In the genomic region with DNA sequence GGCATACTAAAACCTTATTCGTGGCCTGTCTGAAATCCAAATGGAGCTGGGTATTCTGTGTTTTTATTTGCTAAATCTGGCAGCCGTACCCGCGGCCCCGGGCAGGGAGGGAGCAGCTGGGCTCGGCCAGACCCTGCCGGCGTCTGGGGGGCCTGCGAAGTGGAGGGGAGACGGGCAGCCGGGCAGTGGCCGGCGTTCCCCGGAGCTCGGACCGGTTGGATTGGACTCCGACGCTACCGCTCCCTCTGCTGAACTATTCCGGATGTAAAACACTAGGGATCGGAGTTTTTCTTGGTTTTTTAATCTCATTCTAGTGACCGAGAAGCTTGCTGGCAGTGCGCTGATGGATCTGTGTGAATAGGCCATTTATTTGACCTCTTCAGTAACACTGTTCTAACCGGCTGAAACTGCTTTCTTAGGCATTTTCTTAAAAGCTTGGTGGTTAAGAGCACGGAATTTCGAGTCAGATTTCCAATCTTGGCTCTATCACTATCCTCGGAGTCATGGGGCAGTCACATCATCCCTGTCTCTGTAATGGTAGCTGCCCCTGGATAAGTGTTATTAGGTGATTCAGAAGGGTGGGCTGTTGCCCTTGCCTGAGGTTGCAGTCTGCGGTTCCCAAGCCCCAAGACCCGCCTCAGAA, we compare ENCODE assay signal across 8 cellular contexts. TPM values are rescaled to one million over a fixed set of nuclear protein-coding genes. Genes with fewer than 3 reads are reported as not detected.
DNase-seq lines count a peak whose midpoint lies in the region; ATAC-seq and TF ChIP-seq lines count a peak whose summit lies in the region.

No MANE protein-coding gene starts in this region.

- TF ChIP-seq CTCF in KMS-11 (conservative IDR thresholded peaks at IDR 0.05; ENCODE audit: low read depth, low read length) (no peak), astrocyte of the cerebellum (IDR thresholded peaks at IDR 0.05; ENCODE audit: low read depth, low read length, missing control alignments) (no peak)

- peak overlapping the region; percentile 83 for H3K4me3 Mint-ChIP-seq in activated CD4-positive, alpha-beta T cell treated with anti-CD3 and anti-CD28 coated beads for 36 hours

- peaks cover 29% of the 10 kb centered on the region for H3K36me3 Mint-ChIP-seq in activated CD4-positive, alpha-beta T cell treated with anti-CD3 and anti-CD28 coated beads for 36 hours (ENCODE audit: low read depth)

- POLR2A ChIA-PET in activated CD4-positive, alpha-beta T cell treated with anti-CD3 and anti-CD28 coated beads for 36 hours (lab: Charles Lee): no interaction called here

- CTCF ChIA-PET in activated CD4-positive, alpha-beta T cell treated with anti-CD3 and anti-CD28 coated beads for 36 hours (lab: Charles Lee): interaction anchor here (0.6 to 1.8 kb wide), 8 partner anchors 9 to 279 kb away, joined by 3 to 5 read pairs (median 3); no protein-coding TSS in a partner anchor

- H3K27me3 ChIP-seq in KMS-11 (ENCODE audit: insufficient read depth, low read depth) (no peaks in the 10 kb centered on the region), iPS-15b (ENCODE audit: control insufficient read depth, insufficient read depth, low read length) (no peaks in the 10 kb centered on the region), skeletal muscle tissue (ENCODE audit: control insufficient read depth in 3 of 3, insufficient read depth in 3 of 3, low read length in 3 of 3) (no peaks in the 10 kb centered on the region)

- ATAC-seq in activated CD4-positive, alpha-beta T cell treated with anti-CD3 and anti-CD28 coated beads for 36 hours: no peak

- H3K4me1 ChIP-seq in KMS-11 (ENCODE audit: low read depth, poor library complexity, severe bottlenecking): peaks cover 22% of the 10 kb centered on the region
- H3K4me1 ChIP-seq in iPS-15b (ENCODE audit: control insufficient read depth, insufficient read depth, low read length): no peaks in the 10 kb centered on the region
- peaks cover 38 to 62% (median 50%) of the 10 kb centered on the region in 3 donors for H3K4me1 ChIP-seq in skeletal muscle tissue (ENCODE audit: control insufficient read depth in 3 of 3, insufficient read depth in 3 of 3, low read length in 3 of 3)

- H3K4me1 Mint-ChIP-seq in activated CD4-positive, alpha-beta T cell treated with anti-CD3 and anti-CD28 coated beads for 36 hours: peaks cover 66% of the 10 kb centered on the region

- H3K9me3 Mint-ChIP-seq in activated CD4-positive, alpha-beta T cell treated with anti-CD3 and anti-CD28 coated beads for 36 hours (ENCODE audit: low read depth): no peaks in the 10 kb centered on the region

- H3K9me3 ChIP-seq in iPS-15b (ENCODE audit: control insufficient read depth, insufficient read depth, low read length) (no peaks in the 10 kb centered on the region), skeletal muscle tissue (ENCODE audit: control insufficient read depth in 3 of 3, low read length in 3 of 3) (no peaks in the 10 kb centered on the region)

- intact Hi-C loops in activated CD4-positive, alpha-beta T cell treated with anti-CD3 and anti-CD28 coated beads for 36 hours (cut with DNase I, micrococcal nuclease): loop anchor here (1.0 to 10.0 kb wide), 10 partner anchors 152 to 1953 kb away; partner anchors contain the start of genes TXNDC9 (in 2 of the 2), ACTR1B (in 1 of the 2), C2orf15 (in 1 of the 2) and EIF5B (in 1 of the 2)

- peak overlapping the region; percentile 80 for H3K4me2 ChIP-seq in KMS-11

- H3K27ac ChIP-seq in KMS-11 (peak overlapping the region; percentile 76), skeletal muscle tissue (ENCODE audit: low read depth, low read length) (peak overlapping the region; percentile 98)

- no peaks in the 10 kb centered on the region for H4K20me1 ChIP-seq in KMS-11 (ENCODE audit: insufficient read depth)

- H3K4me3 ChIP-seq in KMS-11 (IDR thresholded peaks at IDR 0.05; ENCODE audit: insufficient read depth, low read depth, low read length): peak overlapping the region; percentile 87
- H3K4me3 ChIP-seq in astrocyte of the cerebellum (ENCODE audit: low read depth, low read length): peak overlapping the region; percentile 86
- H3K4me3 ChIP-seq in iPS-15b (ENCODE audit: low read depth, low read length): peak overlapping the region; percentile 71
- peak overlapping the region; percentile 87 to 99 (median 92) for H3K4me3 ChIP-seq in skeletal muscle tissue (ENCODE audit: low read length in 3 of 3)

- DNase-seq in activated CD4-positive, alpha-beta T cell treated with anti-CD3 and anti-CD28 coated beads for 36 hours: peak; percentile 20
- DNase-seq in activated CD4-positive, alpha-beta T cell treated with anti-CD3 and anti-CD28 coated beads for 4 hours: no peak
- DNase-seq in astrocyte of the cerebellum (ENCODE audit: low read depth): no peak
- no peak for DNase-seq in effector CD4-positive, alpha-beta T cell
- DNase-seq in NCI-H226: no peak

- no peaks in the 10 kb centered on the region for H3K36me3 ChIP-seq in KMS-11 (ENCODE audit: insufficient read depth)
- no peaks in the 10 kb centered on the region for H3K36me3 ChIP-seq in iPS-15b (ENCODE audit: control insufficient read depth, insufficient read depth, low read length)
- peaks cover 14 to 35% (median 28%) of the 10 kb centered on the region in 3 donors for H3K36me3 ChIP-seq in skeletal muscle tissue (ENCODE audit: control insufficient read depth in 3 of 3, insufficient read depth in 3 of 3, low read length in 3 of 3)

- peaks cover 23% of the 10 kb centered on the region for H3K79me2 ChIP-seq in KMS-11 (ENCODE audit: insufficient read depth, low read depth)

- no peaks in the 10 kb centered on the region for H3K27me3 Mint-ChIP-seq in activated CD4-positive, alpha-beta T cell treated with anti-CD3 and anti-CD28 coated beads for 36 hours

- H3K9ac ChIP-seq in KMS-11 (peak overlapping the region; percentile 93), iPS-15b (ENCODE audit: low read depth, low read length) (peak overlapping the region; percentile 93), skeletal muscle tissue (ENCODE audit: low read depth in 1 of 3, low read length in 3 of 3) (peak overlapping the region; percentile 97 to 99 (median 97))

- H2AFZ ChIP-seq in KMS-11 (ENCODE audit: low read depth): peak overlapping the region; percentile 98

- in situ Hi-C loops in astrocyte of the cerebellum (cut with HindIII; ENCODE audit: low sequenced_read_pairs): no loop called here

- peak overlapping the region; percentile 94 for H3K27ac Mint-ChIP-seq in activated CD4-positive, alpha-beta T cell treated with anti-CD3 and anti-CD28 coated beads for 36 hours

RNA-seq across cellular contexts. Expression of gene UNC50, which starts 0.7 kb away (rescaled TPM):
- total RNA-seq in activated CD4-positive, alpha-beta T cell treated with anti-CD3 and anti-CD28 coated beads for 36 hours: 10 to 100 TPM; 21.1 to 31.4 TPM
- 49.1 TPM for total RNA-seq in skeletal muscle tissue

RNA-seq across cellular contexts. Expression of gene COA5, which starts 0.8 kb away (rescaled TPM):
- total RNA-seq in activated CD4-positive, alpha-beta T cell treated with anti-CD3 and anti-CD28 coated beads for 36 hours: 10 to 100 TPM; 17.7 to 33.2 TPM
- 26.6 TPM for total RNA-seq in skeletal muscle tissue
